Comparison of ENCODE assay signal across 8 cellular contexts in genomic region chr3:160400048-160400630, GRCh38. TPM values are rescaled to one million over a fixed set of nuclear protein-coding genes. Genes with fewer than 3 reads are reported as not detected.
DNase-seq lines count a peak whose midpoint lies in the region; ATAC-seq, FAIRE-seq and TF ChIP-seq lines count a peak whose summit lies in the region.

No MANE protein-coding gene starts in this region.

- H3K9me3 ChIP-seq in astrocyte (ENCODE audit: insufficient read depth, low read depth, low read length), result no peaks in the 10 kb centered on the region
- H3K9me3 ChIP-seq in right cardiac atrium (ENCODE audit: control insufficient read depth, low read length), result no peaks in the 10 kb centered on the region

- peak overlapping the region; percentile 96 for H3K9ac ChIP-seq in astrocyte (ENCODE audit: low read length)

- peak; percentile 41 for DNase-seq in SKM-1 treated with dmso at 0.1 percent for 144 hours (lab: John Stamatoyannopoulos, UW; ENCODE audit: unreplicated experiment)
- DNase-seq in SKM-1 (lab: John Stamatoyannopoulos, UW; ENCODE audit: unreplicated experiment), result no peak
- DNase-seq in RPMI8226, result peak; percentile 71
- peak; percentile 48 for DNase-seq in astrocyte (ENCODE audit: low read depth)
- peak; percentile 44 to 77 (median 76) for DNase-seq in right cardiac atrium
- DNase-seq in retinal pigment epithelial cell (ENCODE audit: low read depth), result no peak
- no peak for DNase-seq in NCI-H1694 treated with DMSO at 0.1 percent for 48 hours (lab: John Stamatoyannopoulos, UW)

- H3K36me3 Mint-ChIP-seq in astrocyte (ENCODE audit: low read depth, unreplicated experiment), result peaks cover 1% of the 10 kb centered on the region

- H3K4me3 ChIP-seq in astrocyte (ENCODE audit: insufficient read depth, low read depth, low read length) (peak overlapping the region; percentile 97), right cardiac atrium (ENCODE audit: low read length) (peak overlapping the region; percentile 93), retinal pigment epithelial cell (ENCODE audit: low read length) (peak overlapping the region; percentile 97)

- FAIRE-seq in astrocyte (lab: Jason Lieb, UNC), result no peak

- peak overlapping the region; percentile 98 for H3K27ac Mint-ChIP-seq in astrocyte (ENCODE audit: unreplicated experiment)

- H3K79me2 ChIP-seq in astrocyte (ENCODE audit: insufficient read depth, low read length), result peaks cover 84% of the 10 kb centered on the region

- H4K20me1 ChIP-seq in astrocyte (ENCODE audit: insufficient read depth, low read length), result peaks cover 14% of the 10 kb centered on the region

- peak overlapping the region; percentile 93 for H2AFZ ChIP-seq in astrocyte (ENCODE audit: low read depth, low read length)

- ATAC-seq in HG03039 (IDR thresholded peaks at IDR 0.05; ENCODE audit: unreplicated experiment) (peak; percentile 10), right cardiac atrium (peak; percentile 19 to 31)

- H3K36me3 ChIP-seq in astrocyte (ENCODE audit: insufficient read depth, low read length), result no peaks in the 10 kb centered on the region

- H3K27me3 ChIP-seq in astrocyte (ENCODE audit: insufficient read depth, low read length) (no peaks in the 10 kb centered on the region), right cardiac atrium (ENCODE audit: control insufficient read depth, insufficient read depth) (no peaks in the 10 kb centered on the region)

- H3K27me3 Mint-ChIP-seq in astrocyte (ENCODE audit: low read depth, unreplicated experiment), result no peaks in the 10 kb centered on the region

- H3K4me1 Mint-ChIP-seq in astrocyte (ENCODE audit: low read depth, unreplicated experiment), result peaks cover 14% of the 10 kb centered on the region

- H3K9me3 Mint-ChIP-seq in astrocyte (ENCODE audit: unreplicated experiment), result no peaks in the 10 kb centered on the region

- H3K4me3 Mint-ChIP-seq in astrocyte (ENCODE audit: unreplicated experiment), result peak overlapping the region; percentile 97

- H3K4me2 ChIP-seq in astrocyte (ENCODE audit: low read length), result peak overlapping the region; percentile 94

- H3K4me1 ChIP-seq in astrocyte (ENCODE audit: insufficient read depth, low read length) (peaks cover 17% of the 10 kb centered on the region), right cardiac atrium (ENCODE audit: control insufficient read depth, insufficient read depth, low read length) (peaks cover 2% of the 10 kb centered on the region)

- WGBS in right cardiac atrium, result under 1% methylated on average over 44 of the region's 44 CpGs

- peak overlapping the region; percentile 92 for H3K27ac ChIP-seq in astrocyte (ENCODE audit: low read depth, low read length)
- peak overlapping the region; percentile 84 for H3K27ac ChIP-seq in right cardiac atrium (ENCODE audit: low read length)

- intact Hi-C loops in right cardiac atrium (cut with DNase I), result no loop called here

- TF ChIP-seq CTCF in astrocyte (IDR thresholded peaks at IDR 0.05; ENCODE audit: insufficient read depth, low read depth, low read length), result no peak
- TF ChIP-seq CTCF in retinal pigment epithelial cell (conservative IDR thresholded peaks at IDR 0.05; ENCODE audit: low read depth, low read length), result no peak

RNA-seq across cellular contexts. Expression of gene SMC4, which starts 0.7 kb away (rescaled TPM):
- total RNA-seq in astrocyte (34.1 and 38.6 TPM in 2 replicates), right cardiac atrium (10 to 100 TPM; 10.8 to 23.1 (median 16.1) TPM)
- polyA plus RNA-seq in right cardiac atrium, result 10.9 TPM

RNA-seq across cellular contexts. Expression of gene IFT80, which starts 1.1 kb away (rescaled TPM):
- total RNA-seq in astrocyte, result 25.2 and 27.3 TPM in 2 replicates
- total RNA-seq in right cardiac atrium, result 10 to 100 TPM; 12.8 to 20.2 (median 14.6) TPM
- 8.8 TPM for polyA plus RNA-seq in right cardiac atrium

RNA-seq across cellular contexts. Expression of gene TRIM59, which starts 49.4 kb away (rescaled TPM):
- total RNA-seq in astrocyte (15.8 and 20.6 TPM in 2 replicates), right cardiac atrium (under 1 TPM; 0.28 to 0.86 (median 0.45) TPM)
- polyA plus RNA-seq in right cardiac atrium, result 0.16 TPM

Comparison
In these comparisons a context has a peak if more than half of its experiments do, and no peak if none do; other contexts are left out.
1. DNase-seq: peak in SKM-1 treated with dmso at 0.1 percent for 144 hours (single experiment), RPMI8226 (single experiment), astrocyte (single experiment) and right cardiac atrium (3 of 3); none in SKM-1 (single experiment), retinal pigment epithelial cell (single experiment) and NCI-H1694 treated with DMSO at 0.1 percent for 48 hours (single experiment).
2. Peak in every context shown above with its lines, with median percentiles within 50 percentile points of each other: H3K4me3 ChIP-seq.